In the genomic region with DNA sequence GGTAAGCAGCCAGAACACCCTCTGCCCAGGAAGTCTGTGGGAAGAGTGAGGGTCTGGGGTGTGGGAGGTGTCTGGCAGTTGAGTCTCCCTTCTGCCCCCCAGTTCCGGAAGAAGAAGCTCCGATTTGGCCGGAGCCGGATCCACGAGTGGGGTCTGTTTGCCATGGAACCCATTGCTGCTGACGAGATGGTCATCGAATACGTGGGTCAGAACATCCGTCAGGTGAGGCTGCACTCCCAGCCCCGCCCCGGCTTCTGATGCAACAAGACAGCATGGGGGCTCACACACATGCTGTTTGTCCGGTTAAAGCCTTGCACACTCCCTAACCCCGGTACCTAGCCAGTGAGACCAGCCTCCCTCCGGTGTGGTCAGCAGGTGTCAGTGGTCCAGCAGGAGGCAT, we compare ENCODE assay signal across 27 cellular contexts.
"Had no signal": no experiment of that assay in that cellular context is flagged by ENCODE, and none has a peak within 500 bp of the region (broad histone marks: within the 10 kb centered on the region; RNA-seq: fewer than 3 reads in every experiment).

No MANE protein-coding gene starts in this region.

- H3K27me3 Mint-ChIP-seq: dendritic cell treated with granulocyte-macrophage colony-stimulating factor and Interleukin-4, amounts not matched to agents 40 ng/mL and 50 ng/mL, for 4 days; effector memory CD8-positive, alpha-beta T cell; naive B cell had no signal

- H3K27ac ChIP-seq: colonic mucosa, epithelial cell of prostate, esophagus squamous epithelium, gastrocnemius medialis, hepatocyte, left lung, lower lobe of right lung had no signal

- DNase-seq: colonic mucosa; cortex of kidney; effector CD8-positive, alpha-beta T cell; effector memory CD8-positive, alpha-beta T cell; endodermal cell; erythroblast; esophagus squamous epithelium; foreskin fibroblast; foreskin melanocyte; gastrocnemius medialis; glutamatergic neuron; head of caudate nucleus; left cardiac atrium; left lung; left ventricle myocardium superior; lower lobe of right lung; mesenchymal stem cell; mucosa of descending colon; naive B cell had no signal

- H3K4me2 ChIP-seq: hepatocyte had no signal

- ATAC-seq: effector memory CD8-positive, alpha-beta T cell; esophagus mucosa; gastrocnemius medialis; left cardiac atrium; left lung; left ventricle myocardium superior; lower lobe of right lung; mucosa of descending colon had no signal

- H2AFZ ChIP-seq: hepatocyte had no signal

- H3K4me3 Mint-ChIP-seq: dendritic cell treated with granulocyte-macrophage colony-stimulating factor and Interleukin-4, amounts not matched to agents 40 ng/mL and 50 ng/mL, for 4 days; effector memory CD8-positive, alpha-beta T cell; endodermal cell; mesothelial cell of epicardium; naive B cell had no signal

- H3K79me2 ChIP-seq: hepatocyte had no signal

- FAIRE-seq: endometrium, islet of Langerhans, keratinocyte had no signal

- H3K27me3 ChIP-seq: colonic mucosa, esophagus squamous epithelium, gastrocnemius medialis, hepatocyte, left lung had no signal

- H3K9me3 ChIP-seq: colonic mucosa, esophagus squamous epithelium, gastrocnemius medialis, left lung, lower lobe of right lung, mucosa of descending colon had no signal

- H3K4me3 ChIP-seq: colonic mucosa, esophagus squamous epithelium, gastrocnemius medialis, hepatocyte, left lung, lower lobe of right lung, mucosa of descending colon had no signal

- H3K9me3 Mint-ChIP-seq: dendritic cell treated with granulocyte-macrophage colony-stimulating factor and Interleukin-4, amounts not matched to agents 40 ng/mL and 50 ng/mL, for 4 days; effector memory CD8-positive, alpha-beta T cell; endodermal cell; mesothelial cell of epicardium; naive B cell had no signal

- H3K27ac Mint-ChIP-seq: dendritic cell treated with granulocyte-macrophage colony-stimulating factor and Interleukin-4, amounts not matched to agents 40 ng/mL and 50 ng/mL, for 4 days; effector memory CD8-positive, alpha-beta T cell; endodermal cell; mesothelial cell of epicardium had no signal

- H3K4me1 ChIP-seq: colonic mucosa had no signal
